Comparison of ENCODE assay signal across 8 cellular contexts in the genomic region with DNA sequence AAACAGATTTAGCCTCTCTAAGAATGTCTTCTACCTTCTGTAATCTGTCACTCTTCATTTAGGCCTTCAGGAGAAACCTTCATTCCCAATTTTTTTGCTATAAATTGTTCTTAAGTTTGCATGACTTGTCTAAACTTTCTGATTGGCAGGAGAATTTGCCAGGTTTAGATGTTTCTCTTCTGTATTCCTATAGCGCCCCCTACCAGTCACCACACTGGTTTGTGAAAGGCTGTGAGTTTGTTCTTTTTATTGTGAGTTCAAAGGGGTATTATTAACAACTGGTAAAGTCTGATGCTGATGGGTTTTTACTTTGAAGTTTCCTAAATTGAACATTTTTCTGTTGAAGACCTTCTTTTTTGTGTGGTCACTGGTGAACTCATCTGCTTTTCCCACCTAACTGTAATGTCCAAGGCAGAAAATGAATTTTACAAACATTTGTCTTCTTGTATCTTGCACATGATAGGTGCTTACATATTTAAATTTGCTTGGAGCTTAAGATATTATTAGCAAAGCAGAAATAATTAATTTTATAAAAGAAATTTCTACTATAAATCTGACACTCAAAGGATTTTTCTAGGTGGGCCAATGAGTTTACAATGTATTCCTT. TPM values are rescaled to one million over a fixed set of nuclear protein-coding genes. Genes with fewer than 3 reads are reported as not detected.
DNase-seq lines count a peak whose midpoint lies in the region; ATAC-seq and TF ChIP-seq lines count a peak whose summit lies in the region.

No MANE protein-coding gene starts in this region.

- H3K27me3 ChIP-seq in gastroesophageal sphincter: no peaks in the 10 kb centered on the region

- no peak for TF ChIP-seq EP300 in gastroesophageal sphincter (IDR thresholded peaks at IDR 0.05)

- H3K4me1 ChIP-seq in gastroesophageal sphincter: no peaks in the 10 kb centered on the region

- DNase-seq in CD1c-positive myeloid dendritic cell (ENCODE audit: extremely low spot score) (peak; percentile 79), HEK293T (ENCODE audit: extremely low spot score) (peak; percentile 56), SK-MEL-5 (ENCODE audit: low read depth, low spot score) (peak; percentile 84), retinal pigment epithelial cell (ENCODE audit: low read depth) (peak; percentile 54)
- DNase-seq in activated effector memory CD4-positive, alpha-beta T cell treated with Interleukin-2 at 50 U/mL for 16 hours: peak; percentile 12

- H3K36me3 ChIP-seq in gastroesophageal sphincter: peaks cover 0 to 4% of the 10 kb centered on the region in 2 donors

- CTCF ChIA-PET in HEK293T (lab: Yijun Ruan, JAX): interaction anchor here (0.8 kb wide), 1 partner anchor 41 kb away, joined by 4 read pairs; no protein-coding TSS in a partner anchor

- H3K9me3 ChIP-seq in gastroesophageal sphincter: no peaks in the 10 kb centered on the region

- TF ChIP-seq POLR2A in gastroesophageal sphincter (IDR thresholded peaks at IDR 0.05): no peak

- no peak overlapping the region for H3K4me3 ChIP-seq in gastroesophageal sphincter
- H3K4me3 ChIP-seq in retinal pigment epithelial cell (ENCODE audit: low read length): no peak overlapping the region

- whole genome bisulfite sequencing in gastroesophageal sphincter (ENCODE audit: low coverage in 1 of 2), 2 donors: 0 to 25% methylated on average over 1 of the region's 1 CpG

- ATAC-seq in gastroesophageal sphincter: no peak
- no peak for ATAC-seq in HG03342 (IDR thresholded peaks at IDR 0.05; ENCODE audit: unreplicated experiment)
- ATAC-seq in GM19035 (IDR thresholded peaks at IDR 0.05; ENCODE audit: unreplicated experiment): no peak

- H3K27ac ChIP-seq in gastroesophageal sphincter: no peak overlapping the region

- in situ Hi-C loops in SK-MEL-5 (cut with HindIII; ENCODE audit: low pct_unique_long_range_greater_than_20kb, low sequenced_read_pairs): no loop called here

- POLR2A ChIA-PET in HEK293T (lab: Yijun Ruan, JAX): no interaction called here

- TF ChIP-seq CTCF in gastroesophageal sphincter (IDR thresholded peaks at IDR 0.05) (peak in 3 of 4 experiments; percentile 53 to 58 (median 56)), retinal pigment epithelial cell (conservative IDR thresholded peaks at IDR 0.05; ENCODE audit: low read depth, low read length) (peak; percentile 79)

TF ChIP-seq in HEK293T, 16 proteins besides CTCF, POLR2A, EP300 and RAD21:
- TF ChIP-seq, protein P1, sequence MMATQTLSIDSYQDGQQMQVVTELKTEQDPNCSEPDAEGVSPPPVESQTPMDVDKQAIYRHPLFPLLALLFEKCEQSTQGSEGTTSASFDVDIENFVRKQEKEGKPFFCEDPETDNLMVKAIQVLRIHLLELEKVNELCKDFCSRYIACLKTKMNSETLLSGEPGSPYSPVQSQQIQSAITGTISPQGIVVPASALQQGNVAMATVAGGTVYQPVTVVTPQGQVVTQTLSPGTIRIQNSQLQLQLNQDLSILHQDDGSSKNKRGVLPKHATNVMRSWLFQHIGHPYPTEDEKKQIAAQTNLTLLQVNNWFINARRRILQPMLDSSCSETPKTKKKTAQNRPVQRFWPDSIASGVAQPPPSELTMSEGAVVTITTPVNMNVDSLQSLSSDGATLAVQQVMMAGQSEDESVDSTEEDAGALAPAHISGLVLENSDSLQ (IDR thresholded peaks at IDR 0.05): peak; percentile 88
- TF ChIP-seq FOXK2 (IDR thresholded peaks at IDR 0.05): no peak

RNA-seq across cellular contexts. Expression of a gene that starts 18.4 kb away (rescaled TPM):
- total RNA-seq in SK-MEL-5 (2014; rRNA removed; shearing (Covaris generic)): 0.05 TPM in 1 of 2 replicates, not detected in the other
- polyA plus RNA-seq in SK-MEL-5 (2015; cell fraction: cytosol; rRNA removed): 0.27 TPM in 1 of 2 replicates, not detected in the other
- polyA plus RNA-seq in SK-MEL-5 (2015; cell fraction: nucleus; rRNA removed): not detected in 2 replicates
- 1 to 10 TPM; 2.4 to 8.4 (median 5.1) TPM for total RNA-seq in gastroesophageal sphincter

Comparison
In these comparisons a context has a peak if more than half of its experiments do, and no peak if none do; other contexts are left out.
1. DNase-seq: peak in every context shown above with its lines; median percentile 84 in SK-MEL-5; 79 in CD1c-positive myeloid dendritic cell; 56 in HEK293T; 54 in retinal pigment epithelial cell; 12 in activated effector memory CD4-positive, alpha-beta T cell treated with Interleukin-2 at 50 U/mL for 16 hours.